ENCODE assay signal across 32 cellular contexts in genomic region chr11:45592581-45592980, GRCh38.
"Had no signal": no experiment of that assay in that cellular context is flagged by ENCODE, and none has a peak within 500 bp of the region (broad histone marks: within the 10 kb centered on the region; RNA-seq: fewer than 3 reads in every experiment).

No MANE protein-coding gene starts in this region.

- H3K4me3 ChIP-seq: Peyer's patch had no signal

- H3K4me1 ChIP-seq: Peyer's patch had no signal

- DNase-seq: activated CD4-positive, alpha-beta memory T cell treated with anti-CD3 and anti-CD28 coated beads, Interleukin-2, amount 10 ng/mL, durations not matched to agents 7 days and 5 days; activated CD4-positive, alpha-beta T cell treated with anti-CD3 and anti-CD28 coated beads for 1 hour; activated CD4-positive, alpha-beta T cell treated with anti-CD3 and anti-CD28 coated beads for 48 hours; activated CD4-positive, CD25-positive, alpha-beta regulatory T cell; activated CD8-positive, alpha-beta memory T cell treated with anti-CD3 and anti-CD28 coated beads for 24 hours; activated CD8-positive, alpha-beta memory T cell treated with anti-CD3 and anti-CD28 coated beads, Interleukin-2, amount 10 ng/mL, durations not matched to agents 7 days and 5 days; activated CD8-positive, alpha-beta memory T cell treated with anti-CD3 and anti-CD28 coated beads, Interleukin-2, amount 50 U/mL, for 48 hours; activated effector memory CD4-positive, alpha-beta T cell treated with Interleukin-2 at 50 U/mL for 16 hours; activated naive CD4-positive, alpha-beta T cell treated with anti-CD3 and anti-CD28 coated beads, Interleukin-2, amount 10 ng/mL, durations not matched to agents 7 days and 5 days; activated naive CD8-positive, alpha-beta T cell treated with anti-CD3 and anti-CD28 coated beads, Interleukin-2, amount 50 U/mL, for 24 hours; activated T-cell treated with anti-CD3 and anti-CD28 coated beads, Interleukin-2, amount 50 U/mL, for 48 hours; anterior cingulate cortex; brain microvascular endothelial cell; central memory CD4-positive, alpha-beta T cell; MM.1S; MV-4-11; NCI-H1436 treated with DMSO at 0.1 percent for 48 hours; NCI-H1694 treated with DMSO at 0.1 percent for 48 hours; NCI-H2029 treated with DMSO at 0.1 percent for 48 hours; NCI-H2107; NCI-H510A; NCI-H526 treated with DMSO at 0.1 percent for 48 hours; PC-3; Peyer's patch; RPMI8226; SIG-M5; SW 1271; T-helper 1 cell; T-helper 2 cell; T-helper 9 cell had no signal

- H3K9me3 ChIP-seq: Peyer's patch had no signal

- H3K27me3 ChIP-seq: brain microvascular endothelial cell, Peyer's patch had no signal

- H3K9ac ChIP-seq: KMS-11 had no signal

- H3K36me3 ChIP-seq: brain microvascular endothelial cell, Peyer's patch had no signal

- H3K4me2 ChIP-seq: KMS-11 had no signal

- H3K27ac ChIP-seq: brain microvascular endothelial cell, KMS-11, Peyer's patch, VCaP had no signal
